24 cellular contexts compared by ENCODE assay signal in the genomic region with DNA sequence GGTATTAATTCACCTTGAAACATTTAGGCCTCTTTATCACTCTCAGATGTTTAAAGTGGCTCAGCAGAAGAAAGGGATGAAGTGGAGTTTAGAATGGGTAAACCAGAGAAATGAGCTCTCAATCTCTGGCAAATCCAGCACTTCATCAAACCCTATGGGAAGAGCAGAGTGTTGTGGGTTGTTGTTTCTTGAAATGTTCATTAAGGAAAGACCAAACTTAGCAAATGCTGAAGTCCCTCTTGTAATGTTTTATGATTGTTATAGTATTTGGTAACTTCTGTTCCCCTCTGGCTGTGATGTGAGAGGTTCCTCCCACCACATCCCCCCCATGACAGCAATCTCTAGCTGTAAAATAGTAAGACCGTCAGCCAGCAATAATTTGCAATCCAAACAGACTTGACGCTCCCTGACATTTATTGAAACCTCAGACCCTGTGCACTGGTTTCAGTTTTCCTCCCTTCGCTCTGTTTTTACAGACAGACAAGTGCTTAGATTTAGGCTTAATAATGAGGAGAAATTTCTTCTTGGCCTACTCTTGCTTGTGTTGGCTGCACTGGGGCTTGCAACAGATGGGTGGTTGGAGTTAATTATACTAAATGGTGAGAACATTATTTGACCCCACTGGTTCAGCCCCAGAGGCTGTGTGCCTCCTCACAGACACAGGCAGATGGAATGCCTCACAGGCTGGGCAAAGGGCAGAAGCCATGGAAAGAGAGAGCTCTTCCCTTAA.
DNase-seq lines count a peak whose midpoint lies in the region; ATAC-seq and TF ChIP-seq lines count a peak whose summit lies in the region.
"Had no signal": no experiment of that assay in that cellular context is flagged by ENCODE, and none has a peak within 500 bp of the region (broad histone marks: within the 10 kb centered on the region; RNA-seq: fewer than 3 reads in every experiment).

No MANE protein-coding gene starts in this region.

- no peaks in the 10 kb centered on the region for H3K9me3 ChIP-seq in hepatocyte (ENCODE audit: low read depth)
- H3K9me3 ChIP-seq in testis: no peaks in the 10 kb centered on the region
- no peaks in the 10 kb centered on the region for H3K9me3 ChIP-seq in CD8-positive, alpha-beta T cell (ENCODE audit: low read length)
- no peaks in the 10 kb centered on the region for H3K9me3 ChIP-seq in heart left ventricle
- H3K9me3 ChIP-seq: Peyer's patch, upper lobe of right lung had no signal

- ATAC-seq in HG03520 (IDR thresholded peaks at IDR 0.05; ENCODE audit: unreplicated experiment): no peak
- no peak for ATAC-seq in CD8-positive, alpha-beta T cell
- ATAC-seq in heart left ventricle: no peak
- ATAC-seq: activated CD8-positive, alpha-beta T cell treated with anti-CD3 and anti-CD28 coated beads, Interleukin-2, amount 10 ng/mL, durations not matched to agents 7 days and 5 days; activated T-cell treated with anti-CD3 and anti-CD28 coated beads, Interleukin-2, amount 50 U/mL, for 4 hours; naive thymus-derived CD4-positive, alpha-beta T cell; SK-N-SH treated with all-trans-retinoic acid at 6 μM for 48 hours; upper lobe of right lung had no signal

- H3K27ac ChIP-seq in hepatocyte (peak overlapping the region; percentile 3), testis (no peak overlapping the region), heart left ventricle (no peak overlapping the region)
- H3K27ac ChIP-seq in CD8-positive, alpha-beta T cell (ENCODE audit: low read depth, low read length): no peak overlapping the region
- H3K27ac ChIP-seq: Peyer's patch, upper lobe of right lung had no signal

- no peaks in the 10 kb centered on the region for H4K20me1 ChIP-seq in hepatocyte (ENCODE audit: insufficient read depth, poor library complexity, severe bottlenecking)

- CTCF ChIA-PET in CD8-positive, alpha-beta T cell (lab: Charles Lee): no interaction called here

- H3K4me1 Mint-ChIP-seq in CD8-positive, alpha-beta T cell (ENCODE audit: low read depth): no peaks in the 10 kb centered on the region
- H3K4me1 Mint-ChIP-seq: activated B cell treated with CpG ODN at 0.5 μM for 24 hours; activated naive CD4-positive, alpha-beta T cell treated with anti-CD3 and anti-CD28 coated beads, Interleukin-2, amount 50 U/mL, for 24 hours; naive thymus-derived CD4-positive, alpha-beta T cell had no signal

- TF ChIP-seq CTCF in hepatocyte (IDR thresholded peaks at IDR 0.05; ENCODE audit: poor library complexity) (no peak), testis (IDR thresholded peaks at IDR 0.05) (no peak), heart left ventricle (IDR thresholded peaks at IDR 0.05) (no peak)
- TF ChIP-seq CTCF in CD8-positive, alpha-beta T cell (IDR thresholded peaks at IDR 0.05): no peak

- H3K79me2 ChIP-seq in hepatocyte: no peaks in the 10 kb centered on the region

- intact Hi-C loops in testis (cut with DNase I; ENCODE audit: low total_unique reads) (no loop called here), heart left ventricle (cut with DNase I) (no loop called here)
- intact Hi-C loops in CD8-positive, alpha-beta T cell (cut with DNase I, micrococcal nuclease): no loop called here

- DNase-seq in NCI-H748 (lab: John Stamatoyannopoulos, UW; ENCODE audit: unreplicated experiment) (peak; percentile 35), NCI-H748 treated with DMSO at 0.1 percent for 48 hours (lab: John Stamatoyannopoulos, UW) (no peak), NCI-H2171 treated with DMSO at 0.1 percent for 48 hours (lab: John Stamatoyannopoulos, UW) (peak; percentile 82), hepatocyte (ENCODE audit: low spot score) (peak; percentile 21), testis (no peak), heart left ventricle (no peak)
- DNase-seq in CD8-positive, alpha-beta T cell: no peak
- DNase-seq: activated B cell treated with CpG ODN at 0.5 μM for 24 hours; activated CD8-positive, alpha-beta T cell treated with anti-CD3 and anti-CD28 coated beads, Interleukin-2, amount 10 ng/mL, durations not matched to agents 7 days and 5 days; activated T-cell treated with anti-CD3 and anti-CD28 coated beads, Interleukin-2, amount 50 U/mL, for 4 hours; Calu3; cortex of kidney; hippocampal formation; islet precursor cell; Kasumi-1; mammary epithelial cell; naive thymus-derived CD4-positive, alpha-beta T cell; NK-92 treated with Interleukin-12 subunit alpha and Interleukin-12 subunit beta, amount 100 ng/mL, for 24 hours; stimulated activated CD4-positive, alpha-beta T cell treated with anti-CD3 and anti-CD28 coated beads, Interleukin-4, amount 100 ng/mL, for 24 hours; upper lobe of right lung had no signal

- 38% methylated on average over 3 of the region's 3 CpGs for WGBS in hepatocyte (ENCODE audit: low lambda C conversion rate, missing lambda C conversion rate)
- 53 to 84% methylated on average over 3 of the region's 3 CpGs for WGBS in testis, 2 donors
- 71 to 85% (median 78%) methylated on average over 3 of the region's 3 CpGs for WGBS in heart left ventricle, 4 donors

- no peaks in the 10 kb centered on the region for H3K36me3 ChIP-seq in hepatocyte (replicated peaks; ENCODE audit: insufficient read depth, low read depth)
- H3K36me3 ChIP-seq in testis (ENCODE audit: low read depth, missing control alignments): no peaks in the 10 kb centered on the region
- H3K36me3 ChIP-seq in CD8-positive, alpha-beta T cell (ENCODE audit: insufficient read depth, low read length): no peaks in the 10 kb centered on the region
- H3K36me3 ChIP-seq in heart left ventricle: no peaks in the 10 kb centered on the region
- H3K36me3 ChIP-seq: Peyer's patch, upper lobe of right lung had no signal

- peak overlapping the region; percentile 46 for H3K4me2 ChIP-seq in hepatocyte

- H3K27me3 Mint-ChIP-seq in CD8-positive, alpha-beta T cell (ENCODE audit: low read depth): no peaks in the 10 kb centered on the region
- H3K27me3 Mint-ChIP-seq: activated B cell treated with CpG ODN at 0.5 μM for 24 hours; activated naive CD4-positive, alpha-beta T cell treated with anti-CD3 and anti-CD28 coated beads, Interleukin-2, amount 50 U/mL, for 24 hours had no signal

- H3K27me3 ChIP-seq in hepatocyte (peaks cover 3% of the 10 kb centered on the region), testis (no peaks in the 10 kb centered on the region), heart left ventricle (no peaks in the 10 kb centered on the region)
- H3K27me3 ChIP-seq in CD8-positive, alpha-beta T cell (ENCODE audit: insufficient read depth, low read length): no peaks in the 10 kb centered on the region
- H3K27me3 ChIP-seq: Peyer's patch, upper lobe of right lung had no signal

- POLR2A ChIA-PET in CD8-positive, alpha-beta T cell (lab: Charles Lee): no interaction called here

- no peak overlapping the region for H3K27ac Mint-ChIP-seq in CD8-positive, alpha-beta T cell
- H3K27ac Mint-ChIP-seq: activated B cell treated with CpG ODN at 0.5 μM for 24 hours; activated CD8-positive, alpha-beta T cell treated with anti-CD3 and anti-CD28 coated beads, Interleukin-2, amount 10 ng/mL, durations not matched to agents 7 days and 5 days; activated naive CD4-positive, alpha-beta T cell treated with anti-CD3 and anti-CD28 coated beads, Interleukin-2, amount 50 U/mL, for 24 hours; naive thymus-derived CD4-positive, alpha-beta T cell had no signal

- H3K4me3 ChIP-seq in hepatocyte (no peak overlapping the region), testis (no peak overlapping the region), heart left ventricle (no peak overlapping the region)
- H3K4me3 ChIP-seq in CD8-positive, alpha-beta T cell (ENCODE audit: low read depth, low read length): no peak overlapping the region
- H3K4me3 ChIP-seq: Peyer's patch, upper lobe of right lung had no signal

- H2AFZ ChIP-seq in hepatocyte: no peak overlapping the region

- H3K4me1 ChIP-seq in hepatocyte (ENCODE audit: insufficient read depth) (peaks cover 15% of the 10 kb centered on the region), testis (no peaks in the 10 kb centered on the region), heart left ventricle (no peaks in the 10 kb centered on the region)
- H3K4me1 ChIP-seq in CD8-positive, alpha-beta T cell (ENCODE audit: insufficient read depth, low read length): no peaks in the 10 kb centered on the region
- H3K4me1 ChIP-seq: Peyer's patch, upper lobe of right lung had no signal

- TF ChIP-seq POLR2A in testis (IDR thresholded peaks at IDR 0.05) (no peak), heart left ventricle (IDR thresholded peaks at IDR 0.05) (no peak)

- no peak overlapping the region for H3K4me3 Mint-ChIP-seq in CD8-positive, alpha-beta T cell
- H3K4me3 Mint-ChIP-seq: activated B cell treated with CpG ODN at 0.5 μM for 24 hours; activated CD8-positive, alpha-beta T cell treated with anti-CD3 and anti-CD28 coated beads, Interleukin-2, amount 10 ng/mL, durations not matched to agents 7 days and 5 days; activated naive CD4-positive, alpha-beta T cell treated with anti-CD3 and anti-CD28 coated beads, Interleukin-2, amount 50 U/mL, for 24 hours; activated T-cell treated with anti-CD3 and anti-CD28 coated beads, Interleukin-2, amount 50 U/mL, for 4 hours; naive thymus-derived CD4-positive, alpha-beta T cell had no signal

- no peaks in the 10 kb centered on the region for H3K36me3 Mint-ChIP-seq in CD8-positive, alpha-beta T cell
- H3K36me3 Mint-ChIP-seq: activated naive CD4-positive, alpha-beta T cell treated with anti-CD3 and anti-CD28 coated beads, Interleukin-2, amount 50 U/mL, for 24 hours; naive thymus-derived CD4-positive, alpha-beta T cell had no signal

- H3K9me2 ChIP-seq in hepatocyte (replicated peaks; ENCODE audit: insufficient read depth): no peaks in the 10 kb centered on the region

- H3K9me3 Mint-ChIP-seq in CD8-positive, alpha-beta T cell: no peaks in the 10 kb centered on the region
- H3K9me3 Mint-ChIP-seq: activated B cell treated with CpG ODN at 0.5 μM for 24 hours had no signal

Comparison
In these comparisons a context has a peak if more than half of its experiments do, and no peak if none do; other contexts are left out.
1. DNase-seq: peak in NCI-H748 (single experiment), NCI-H2171 treated with DMSO at 0.1 percent for 48 hours (single experiment) and hepatocyte (single experiment); none in NCI-H748 treated with DMSO at 0.1 percent for 48 hours (single experiment), testis (single experiment), CD8-positive, alpha-beta T cell (0 of 7) and heart left ventricle (0 of 5).